In genomic region chr6:44062771-44063560, GRCh38 we compare ENCODE assay signal across 9 cellular contexts.
DNase-seq lines count a peak whose midpoint lies in the region; ATAC-seq, FAIRE-seq and TF ChIP-seq lines count a peak whose summit lies in the region.
"Had no signal": no experiment of that assay in that cellular context is flagged by ENCODE, and none has a peak within 500 bp of the region (broad histone marks: within the 10 kb centered on the region; RNA-seq: fewer than 3 reads in every experiment).

No MANE protein-coding gene starts in this region.

- H3K9me3 Mint-ChIP-seq in activated CD4-positive, alpha-beta T cell treated with anti-CD3 and anti-CD28 coated beads, Interleukin-2, amount 10 ng/mL, durations not matched to agents 7 days and 5 days = peaks cover 2% of the 10 kb centered on the region
- H3K9me3 Mint-ChIP-seq in activated T-helper 2 cell treated with anti-CD3 and anti-CD28 coated beads, Interferon-gamma antibody, Interleukin-2, Interleukin-4, amounts not matched to agents 10 μg/mL and 5 μg/mL and 100 μg/mL, durations not matched to agents 14 hours and 24 hours and 36 hours = no peaks in the 10 kb centered on the region
- H3K9me3 Mint-ChIP-seq: CD8-positive, alpha-beta T cell had no signal

- H3K27ac ChIP-seq in right cardiac atrium (ENCODE audit: low read length) = peak overlapping the region; percentile 84
- no peak overlapping the region for H3K27ac ChIP-seq in testis

- peak in 1 of 2 donors; percentile 2 for ATAC-seq in right cardiac atrium
- ATAC-seq: CD8-positive, alpha-beta T cell had no signal

- POLR2A ChIA-PET in activated CD4-positive, alpha-beta T cell treated with anti-CD3 and anti-CD28 coated beads, Interleukin-2, amount 10 ng/mL, durations not matched to agents 7 days and 5 days (lab: Charles Lee) = no interaction called here

- no peaks in the 10 kb centered on the region for H3K36me3 ChIP-seq in testis (ENCODE audit: low read depth, missing control alignments)

- DNase-seq in activated CD4-positive, alpha-beta T cell treated with anti-CD3 and anti-CD28 coated beads, Interleukin-2, amount 10 ng/mL, durations not matched to agents 7 days and 5 days = peak; percentile 47
- DNase-seq in activated CD4-positive, alpha-beta T cell treated with anti-CD3 and anti-CD28 coated beads, Interleukin-2, amount 50 U/mL, for 1 hour = no peak
- peak; percentile 33 for DNase-seq in activated T-helper 2 cell treated with anti-CD3 and anti-CD28 coated beads, Interferon-gamma antibody, Interleukin-2, Interleukin-4, amounts not matched to agents 10 μg/mL and 5 μg/mL and 100 μg/mL, durations not matched to agents 14 hours and 24 hours and 36 hours (ENCODE audit: low spot score)
- peak; percentile 56 to 84 (median 79) for DNase-seq in right cardiac atrium
- DNase-seq in testis = peak; percentile 67
- no peak for DNase-seq in NCI-H748 treated with DMSO at 0.1 percent for 48 hours (lab: John Stamatoyannopoulos, UW)
- no peak for DNase-seq in effector CD4-positive, alpha-beta T cell
- no peak for DNase-seq in frontal cortex (ENCODE audit: low spot score in 2 of 2)

- H3K27me3 ChIP-seq in right cardiac atrium (ENCODE audit: control insufficient read depth, insufficient read depth) (no peaks in the 10 kb centered on the region), testis (no peaks in the 10 kb centered on the region)

- H3K4me1 ChIP-seq in right cardiac atrium (ENCODE audit: control insufficient read depth, insufficient read depth, low read length) (peaks cover 27% of the 10 kb centered on the region), testis (peaks cover 24% of the 10 kb centered on the region)

- no peaks in the 10 kb centered on the region for H3K36me3 Mint-ChIP-seq in activated CD4-positive, alpha-beta T cell treated with anti-CD3 and anti-CD28 coated beads, Interleukin-2, amount 10 ng/mL, durations not matched to agents 7 days and 5 days (ENCODE audit: low read depth)
- H3K36me3 Mint-ChIP-seq in activated T-helper 2 cell treated with anti-CD3 and anti-CD28 coated beads, Interferon-gamma antibody, Interleukin-2, Interleukin-4, amounts not matched to agents 10 μg/mL and 5 μg/mL and 100 μg/mL, durations not matched to agents 14 hours and 24 hours and 36 hours (ENCODE audit: low read depth) = no peaks in the 10 kb centered on the region
- H3K36me3 Mint-ChIP-seq: CD8-positive, alpha-beta T cell had no signal

- FAIRE-seq in frontal cortex (lab: Jason Lieb, UNC) = no peak

- intact Hi-C loops in activated T-helper 2 cell treated with anti-CD3 and anti-CD28 coated beads, Interferon-gamma antibody, Interleukin-2, Interleukin-4, amounts not matched to agents 10 μg/mL and 5 μg/mL and 100 μg/mL, durations not matched to agents 14 hours and 24 hours and 36 hours (cut with micrococcal nuclease) = no loop called here
- intact Hi-C loops in right cardiac atrium (cut with DNase I) (loop anchor here in 1 of 4 donors (5.0 kb wide), 1 partner anchor 56 kb away; no protein-coding TSS in a partner anchor), testis (cut with DNase I; ENCODE audit: low total_unique reads) (no loop called here)

- TF ChIP-seq CTCF in testis (IDR thresholded peaks at IDR 0.05) = peak; percentile 42 to 61 (median 51)

- TF ChIP-seq POLR2A in testis (IDR thresholded peaks at IDR 0.05) = no peak

- H3K4me3 Mint-ChIP-seq in activated CD4-positive, alpha-beta T cell treated with anti-CD3 and anti-CD28 coated beads, Interleukin-2, amount 10 ng/mL, durations not matched to agents 7 days and 5 days = no peak overlapping the region
- H3K4me3 Mint-ChIP-seq in activated T-helper 2 cell treated with anti-CD3 and anti-CD28 coated beads, Interferon-gamma antibody, Interleukin-2, Interleukin-4, amounts not matched to agents 10 μg/mL and 5 μg/mL and 100 μg/mL, durations not matched to agents 14 hours and 24 hours and 36 hours (ENCODE audit: low read depth) = no peak overlapping the region
- H3K4me3 Mint-ChIP-seq: CD8-positive, alpha-beta T cell had no signal

- peaks cover 5% of the 10 kb centered on the region for H3K27me3 Mint-ChIP-seq in activated CD4-positive, alpha-beta T cell treated with anti-CD3 and anti-CD28 coated beads, Interleukin-2, amount 10 ng/mL, durations not matched to agents 7 days and 5 days
- no peaks in the 10 kb centered on the region for H3K27me3 Mint-ChIP-seq in activated T-helper 2 cell treated with anti-CD3 and anti-CD28 coated beads, Interferon-gamma antibody, Interleukin-2, Interleukin-4, amounts not matched to agents 10 μg/mL and 5 μg/mL and 100 μg/mL, durations not matched to agents 14 hours and 24 hours and 36 hours (ENCODE audit: low read depth)

- no peaks in the 10 kb centered on the region for H3K9me3 ChIP-seq in right cardiac atrium (ENCODE audit: control insufficient read depth, low read length)
- H3K9me3 ChIP-seq in testis = no peaks in the 10 kb centered on the region

- no peak overlapping the region for H3K27ac Mint-ChIP-seq in activated CD4-positive, alpha-beta T cell treated with anti-CD3 and anti-CD28 coated beads, Interleukin-2, amount 10 ng/mL, durations not matched to agents 7 days and 5 days
- no peak overlapping the region for H3K27ac Mint-ChIP-seq in activated T-helper 2 cell treated with anti-CD3 and anti-CD28 coated beads, Interferon-gamma antibody, Interleukin-2, Interleukin-4, amounts not matched to agents 10 μg/mL and 5 μg/mL and 100 μg/mL, durations not matched to agents 14 hours and 24 hours and 36 hours
- H3K27ac Mint-ChIP-seq: CD8-positive, alpha-beta T cell had no signal

- WGBS in right cardiac atrium = 69% methylated on average over 20 of the region's 20 CpGs
- WGBS in testis, 2 donors = 52 to 82% methylated on average over 3 to 20 of the region's 20 CpGs

- H3K4me3 ChIP-seq in right cardiac atrium (ENCODE audit: low read length) (no peak overlapping the region), testis (no peak overlapping the region)

- H3K4me1 Mint-ChIP-seq in activated CD4-positive, alpha-beta T cell treated with anti-CD3 and anti-CD28 coated beads, Interleukin-2, amount 10 ng/mL, durations not matched to agents 7 days and 5 days = peaks cover 9% of the 10 kb centered on the region
- H3K4me1 Mint-ChIP-seq in activated T-helper 2 cell treated with anti-CD3 and anti-CD28 coated beads, Interferon-gamma antibody, Interleukin-2, Interleukin-4, amounts not matched to agents 10 μg/mL and 5 μg/mL and 100 μg/mL, durations not matched to agents 14 hours and 24 hours and 36 hours (ENCODE audit: low read depth) = peaks cover 20% of the 10 kb centered on the region

- CTCF ChIA-PET in activated CD4-positive, alpha-beta T cell treated with anti-CD3 and anti-CD28 coated beads, Interleukin-2, amount 10 ng/mL, durations not matched to agents 7 days and 5 days (lab: Charles Lee) = interaction anchor here (0.6 to 2.1 kb wide), 12 partner anchors 8 to 290 kb away, joined by 3 to 8 read pairs (median 4); no protein-coding TSS in a partner anchor

Comparison
In these comparisons a context has a peak if more than half of its experiments do, and no peak if none do; other contexts are left out.
1. DNase-seq: peak in activated CD4-positive, alpha-beta T cell treated with anti-CD3 and anti-CD28 coated beads, Interleukin-2, amount 10 ng/mL, durations not matched to agents 7 days and 5 days (single experiment), activated T-helper 2 cell treated with anti-CD3 and anti-CD28 coated beads, Interferon-gamma antibody, Interleukin-2, Interleukin-4, amounts not matched to agents 10 μg/mL and 5 μg/mL and 100 μg/mL, durations not matched to agents 14 hours and 24 hours and 36 hours (single experiment), right cardiac atrium (3 of 3) and testis (single experiment); none in activated CD4-positive, alpha-beta T cell treated with anti-CD3 and anti-CD28 coated beads, Interleukin-2, amount 50 U/mL, for 1 hour (single experiment), NCI-H748 treated with DMSO at 0.1 percent for 48 hours (single experiment), effector CD4-positive, alpha-beta T cell (single experiment) and frontal cortex (0 of 2).